ENCODE assay signal across 1 cellular context in the genomic region with DNA sequence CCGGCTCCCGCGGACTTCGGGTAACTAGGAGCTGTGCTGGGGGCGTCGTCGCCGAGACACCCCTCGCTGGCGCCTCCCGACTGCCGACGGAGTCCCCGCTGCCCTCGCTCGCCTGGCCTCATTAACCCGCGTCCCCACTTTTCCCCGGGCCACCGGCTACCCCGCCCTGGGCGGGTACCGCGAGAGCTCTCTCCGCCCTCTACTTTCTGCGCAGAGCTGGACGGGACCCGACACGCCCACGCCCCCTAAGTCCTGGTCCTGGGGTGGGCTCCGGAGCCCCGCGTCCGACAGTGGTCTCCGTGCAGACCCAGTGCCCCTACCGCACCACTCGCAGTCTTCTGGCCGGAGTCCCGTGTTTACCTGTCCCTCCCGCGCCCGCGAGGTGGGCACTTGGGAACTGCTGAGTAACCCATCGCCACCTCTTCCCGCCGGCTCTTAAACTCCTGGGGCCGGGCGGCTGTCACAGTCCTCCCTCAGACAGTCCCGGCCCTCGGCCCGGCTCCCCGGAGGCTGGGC.
TF ChIP-seq lines count a peak whose summit lies in the region.

No MANE protein-coding gene starts in this region.

TF ChIP-seq in HEK293, 187 proteins besides CTCF, POLR2A, EP300 and RAD21 (continued from another document):
- TF ChIP-seq ZNF518A (tag by site-specific recombination; conservative IDR thresholded peaks at IDR 0.05; ENCODE audit: low read depth) (no peak), ZNF600 (tag by site-specific recombination; IDR thresholded peaks at IDR 0.05) (peak; percentile 74), ZSCAN30 (tag by site-specific recombination; IDR thresholded peaks at IDR 0.05) (no peak), ZNF121 (tag by site-specific recombination; IDR thresholded peaks at IDR 0.05) (0 out of 2 replicates have a peak, but pooled peaks have one; percentile 31), GLIS2 (tag by site-specific recombination; IDR thresholded peaks at IDR 0.05) (peak; percentile 92), MYNN (tag by site-specific recombination; IDR thresholded peaks at IDR 0.05; ENCODE audit: borderline replicate concordance) (peak; percentile 61; the same call in 1 of the 2 replicates), ZBTB1 (tag by site-specific recombination; IDR thresholded peaks at IDR 0.05) (0 out of 2 replicates have a peak, but pooled peaks have one; percentile 36), ZNF561 (tag by site-specific recombination; IDR thresholded peaks at IDR 0.05; ENCODE audit: borderline replicate concordance) (peak; percentile 43; the same call in 1 of the 2 replicates), PRDM4 (tag by site-specific recombination; IDR thresholded peaks at IDR 0.05) (peak; percentile 36), KLF10 (tag by site-specific recombination; IDR thresholded peaks at IDR 0.05) (peak; percentile 88; the same call in 1 of the 2 replicates), ZNF146 (tag by site-specific recombination; IDR thresholded peaks at IDR 0.05) (peak; percentile 5; the same call in 1 of the 2 replicates), EGR2 (tag by site-specific recombination; IDR thresholded peaks at IDR 0.05; ENCODE audit: low read depth) (peak; percentile 85), ZSCAN23 (tag by site-specific recombination; IDR thresholded peaks at IDR 0.05) (peak; percentile 29; the same call in 1 of the 2 replicates), SP3 (tag by site-specific recombination; IDR thresholded peaks at IDR 0.05) (peak; percentile 74), MZF1 (tag by site-specific recombination; IDR thresholded peaks at IDR 0.05; ENCODE audit: borderline replicate concordance) (peak; percentile 84), KLF7 (tag by site-specific recombination; IDR thresholded peaks at IDR 0.05; ENCODE audit: borderline replicate concordance) (peak; percentile 73), ZEB2 (tag by site-specific recombination; IDR thresholded peaks at IDR 0.05) (0 out of 2 replicates have a peak, but pooled peaks have one; percentile 98), ZNF138 (tag by site-specific recombination; IDR thresholded peaks at IDR 0.05; ENCODE audit: borderline replicate concordance) (no peak), KLF1 (tag by site-specific recombination; IDR thresholded peaks at IDR 0.05) (peak; percentile 91), HIC1 (tag by site-specific recombination; IDR thresholded peaks at IDR 0.05) (peak; percentile 91), KLF9 (tag by site-specific recombination; IDR thresholded peaks at IDR 0.05; ENCODE audit: low read depth) (peak; percentile 95), ZNF48 (tag by site-specific recombination; IDR thresholded peaks at IDR 0.05) (no peak), ZBTB48 (tag by site-specific recombination; IDR thresholded peaks at IDR 0.05) (peak; percentile 37), BCL11A (tag by site-specific recombination; IDR thresholded peaks at IDR 0.05; ENCODE audit: low read depth) (peak; percentile 93), BCL11B (tag by site-specific recombination; IDR thresholded peaks at IDR 0.05; ENCODE audit: low read depth) (peak; percentile 93), ZBTB26 (tag by site-specific recombination; optimal IDR thresholded peaks at IDR 0.05) (peak; percentile 47), SP7 (tag by site-specific recombination; IDR thresholded peaks at IDR 0.05) (peak; percentile 64; the same call in 1 of the 2 replicates)
- TF ChIP-seq, protein P1, sequence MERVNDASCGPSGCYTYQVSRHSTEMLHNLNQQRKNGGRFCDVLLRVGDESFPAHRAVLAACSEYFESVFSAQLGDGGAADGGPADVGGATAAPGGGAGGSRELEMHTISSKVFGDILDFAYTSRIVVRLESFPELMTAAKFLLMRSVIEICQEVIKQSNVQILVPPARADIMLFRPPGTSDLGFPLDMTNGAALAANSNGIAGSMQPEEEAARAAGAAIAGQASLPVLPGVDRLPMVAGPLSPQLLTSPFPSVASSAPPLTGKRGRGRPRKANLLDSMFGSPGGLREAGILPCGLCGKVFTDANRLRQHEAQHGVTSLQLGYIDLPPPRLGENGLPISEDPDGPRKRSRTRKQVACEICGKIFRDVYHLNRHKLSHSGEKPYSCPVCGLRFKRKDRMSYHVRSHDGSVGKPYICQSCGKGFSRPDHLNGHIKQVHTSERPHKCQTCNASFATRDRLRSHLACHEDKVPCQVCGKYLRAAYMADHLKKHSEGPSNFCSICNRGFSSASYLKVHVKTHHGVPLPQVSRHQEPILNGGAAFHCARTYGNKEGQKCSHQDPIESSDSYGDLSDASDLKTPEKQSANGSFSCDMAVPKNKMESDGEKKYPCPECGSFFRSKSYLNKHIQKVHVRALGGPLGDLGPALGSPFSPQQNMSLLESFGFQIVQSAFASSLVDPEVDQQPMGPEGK (tag by site-specific recombination; IDR thresholded peaks at IDR 0.05) = peak; percentile 95
